Comparison of ENCODE assay signal across 9 cellular contexts in genomic region chr1:110872366-110872744, GRCh38. TPM values are rescaled to one million over a fixed set of nuclear protein-coding genes. Genes with fewer than 3 reads are reported as not detected.
DNase-seq lines count a peak whose midpoint lies in the region; ATAC-seq and TF ChIP-seq lines count a peak whose summit lies in the region.
"Had no signal": no experiment of that assay in that cellular context is flagged by ENCODE, and none has a peak within 500 bp of the region (broad histone marks: within the 10 kb centered on the region; RNA-seq: fewer than 3 reads in every experiment).

No MANE protein-coding gene starts in this region.

- intact Hi-C loops in activated B cell treated with CpG ODN at 0.5 μM for 24 hours (cut with micrococcal nuclease): loop anchor here (1.0 to 10.0 kb wide), 11 partner anchors 8 to 742 kb away; partner anchors contain the start of genes C1orf162, LRIF1 and RAP1A

- H3K27ac Mint-ChIP-seq in GM23338 (no peak overlapping the region), activated B cell treated with CpG ODN at 0.5 μM for 24 hours (peak overlapping the region; percentile 99), glutamatergic neuron (ENCODE audit: unreplicated experiment) (no peak overlapping the region)

- H3K79me2 ChIP-seq in GM23338 (replicated peaks; ENCODE audit: insufficient read depth): no peaks in the 10 kb centered on the region

- H3K36me3 Mint-ChIP-seq in GM23338 (ENCODE audit: low read depth) (no peaks in the 10 kb centered on the region), activated B cell treated with CpG ODN at 0.5 μM for 24 hours (ENCODE audit: low read depth) (peaks cover 39% of the 10 kb centered on the region), glutamatergic neuron (ENCODE audit: unreplicated experiment) (no peaks in the 10 kb centered on the region)

- H3K4me3 ChIP-seq in GM23338 (no peak overlapping the region), neutrophil (ENCODE audit: low read depth in 1 of 2, low read length in 1 of 2) (peak overlapping the region; percentile 74 to 78)
- H3K4me3 ChIP-seq: SK-N-MC had no signal

- ATAC-seq in GM18517 (IDR thresholded peaks at IDR 0.05; ENCODE audit: unreplicated experiment) (peak; percentile 33), GM23338 (no peak), activated B cell treated with CpG ODN at 0.5 μM for 24 hours (ENCODE audit: low read depth) (peak; percentile 67), HG02588 (IDR thresholded peaks at IDR 0.05; ENCODE audit: unreplicated experiment) (no peak)

- no peaks in the 10 kb centered on the region for H3F3A ChIP-seq in GM23338 (replicated peaks; ENCODE audit: low read depth)

- H3K4me2 ChIP-seq in GM23338: no peak overlapping the region

- POLR2A ChIA-PET in activated B cell treated with CpG ODN at 0.5 μM for 24 hours (lab: Charles Lee): interaction anchor here (0.6 to 6.4 kb wide), 27 partner anchors 8 to 838 kb away, joined by 3 to 98 read pairs (median 7); partner anchors contain the start of genes CEPT1, DRAM2, LRIF1 and RBM15

- H3K4me1 ChIP-seq in GM23338 (ENCODE audit: insufficient read depth): peaks cover 10% of the 10 kb centered on the region; the same call in 1 of the 2 replicates
- peaks cover 40 to 44% of the 10 kb centered on the region in 2 experiments for H3K4me1 ChIP-seq in neutrophil (ENCODE audit: control insufficient read depth in 1 of 2, insufficient read depth in 1 of 2, low read depth in 1 of 2, low read length in 1 of 2)

- no peaks in the 10 kb centered on the region for H3K9me3 ChIP-seq in neutrophil

- peaks cover 1% of the 10 kb centered on the region for H3K27me3 Mint-ChIP-seq in GM23338 (ENCODE audit: insufficient read depth, low read depth, poor library complexity)
- no peaks in the 10 kb centered on the region for H3K27me3 Mint-ChIP-seq in activated B cell treated with CpG ODN at 0.5 μM for 24 hours
- no peaks in the 10 kb centered on the region for H3K27me3 Mint-ChIP-seq in glutamatergic neuron (ENCODE audit: unreplicated experiment)

- no peak for TF ChIP-seq CTCF in GM23338 (conservative IDR thresholded peaks at IDR 0.05; ENCODE audit: low read depth in 2 of 2)
- TF ChIP-seq CTCF in activated B cell treated with CpG ODN at 0.5 μM for 24 hours (IDR thresholded peaks at IDR 0.05): no peak
- TF ChIP-seq CTCF in neutrophil (IDR thresholded peaks at IDR 0.05): no peak
- TF ChIP-seq CTCF in glutamatergic neuron (IDR thresholded peaks at IDR 0.05; ENCODE audit: partially characterized antibody, unreplicated experiment): no peak

- H2AFZ ChIP-seq in GM23338: peak overlapping the region; percentile 69; the same call in 1 of the 2 replicates

- H3K4me3 Mint-ChIP-seq in GM23338 (no peak overlapping the region), activated B cell treated with CpG ODN at 0.5 μM for 24 hours (peak overlapping the region; percentile 96), glutamatergic neuron (ENCODE audit: unreplicated experiment) (no peak overlapping the region)

- H3K27ac ChIP-seq in GM23338 (ENCODE audit: low read depth) (no peak overlapping the region), neutrophil (peak overlapping the region; percentile 98)
- H3K27ac ChIP-seq: SK-N-MC had no signal

- H4K20me1 ChIP-seq in GM23338 (replicated peaks; ENCODE audit: insufficient read depth): no peaks in the 10 kb centered on the region

- H3K27me3 ChIP-seq in GM23338 (ENCODE audit: insufficient read depth) (no peaks in the 10 kb centered on the region), neutrophil (no peaks in the 10 kb centered on the region)

- DNase-seq in GM23338 (ENCODE audit: low spot score): no peak
- no peak for DNase-seq in activated B cell treated with CpG ODN at 0.5 μM for 24 hours
- DNase-seq in glutamatergic neuron: no peak
- DNase-seq in stimulated activated CD8-positive, alpha-beta memory T cell treated with anti-CD3 and anti-CD28 coated beads, Interleukin-4, amount 100 ng/mL, for 48 hours: no peak
- DNase-seq in retina: no peak

- H3K36me3 ChIP-seq in GM23338 (ENCODE audit: insufficient read depth) (no peaks in the 10 kb centered on the region), neutrophil (peaks cover 4% of the 10 kb centered on the region)

- H3K9me3 Mint-ChIP-seq in GM23338 (no peaks in the 10 kb centered on the region; the same call in 2 of the 3 replicates), activated B cell treated with CpG ODN at 0.5 μM for 24 hours (no peaks in the 10 kb centered on the region), glutamatergic neuron (ENCODE audit: unreplicated experiment) (peaks cover 2% of the 10 kb centered on the region)

- CTCF ChIA-PET in activated B cell treated with CpG ODN at 0.5 μM for 24 hours (lab: Charles Lee): interaction anchor here (0.6 to 5.5 kb wide), 6 partner anchors 12 to 844 kb away, joined by 3 to 44 read pairs (median 3); no protein-coding TSS in a partner anchor

- H3K4me1 Mint-ChIP-seq in GM23338: peaks cover 17% of the 10 kb centered on the region
- H3K4me1 Mint-ChIP-seq in activated B cell treated with CpG ODN at 0.5 μM for 24 hours: peaks cover 75% of the 10 kb centered on the region
- H3K4me1 Mint-ChIP-seq in glutamatergic neuron (ENCODE audit: low read depth, unreplicated experiment): no peaks in the 10 kb centered on the region

- peaks cover 5% of the 10 kb centered on the region; the same call in 1 of the 2 replicates for H3K9me2 ChIP-seq in GM23338 (ENCODE audit: insufficient read depth)

TF ChIP-seq in GM23338, 12 proteins besides CTCF, POLR2A, EP300 and RAD21:
- TF ChIP-seq NANOG (IDR thresholded peaks at IDR 0.05; ENCODE audit: borderline replicate concordance) (no peak), JUNB (IDR thresholded peaks at IDR 0.05; ENCODE audit: unreplicated experiment) (no peak), STAT1 (IDR thresholded peaks at IDR 0.05; ENCODE audit: unreplicated experiment) (no peak)
- TF ChIP-seq, protein P1, sequence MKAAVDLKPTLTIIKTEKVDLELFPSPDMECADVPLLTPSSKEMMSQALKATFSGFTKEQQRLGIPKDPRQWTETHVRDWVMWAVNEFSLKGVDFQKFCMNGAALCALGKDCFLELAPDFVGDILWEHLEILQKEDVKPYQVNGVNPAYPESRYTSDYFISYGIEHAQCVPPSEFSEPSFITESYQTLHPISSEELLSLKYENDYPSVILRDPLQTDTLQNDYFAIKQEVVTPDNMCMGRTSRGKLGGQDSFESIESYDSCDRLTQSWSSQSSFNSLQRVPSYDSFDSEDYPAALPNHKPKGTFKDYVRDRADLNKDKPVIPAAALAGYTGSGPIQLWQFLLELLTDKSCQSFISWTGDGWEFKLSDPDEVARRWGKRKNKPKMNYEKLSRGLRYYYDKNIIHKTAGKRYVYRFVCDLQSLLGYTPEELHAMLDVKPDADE (IDR thresholded peaks at IDR 0.05): no peak

RNA-seq across cellular contexts. Expression of gene CD53, which starts 0.6 kb away (rescaled TPM):
- total RNA-seq in GM23338 (2014; rRNA removed; shearing (Covaris generic)): 0.28 and 0.93 TPM in 2 replicates
- polyA plus RNA-seq in GM23338 (2016; fragmentation: Nextera tagmentation; extraction: Ambion mirVana): 0.70 and 0.89 TPM in 2 replicates
- total RNA-seq in activated B cell treated with CpG ODN at 0.5 μM for 24 hours (491 and 522 TPM in 2 replicates), glutamatergic neuron (ENCODE audit: unreplicated experiment) (not detected)

Comparison
In these comparisons a context has a peak if more than half of its experiments do, and no peak if none do; other contexts are left out.
1. ATAC-seq: peak in GM18517 (single experiment) and activated B cell treated with CpG ODN at 0.5 μM for 24 hours (single experiment); none in GM23338 (single experiment) and HG02588 (single experiment).
2. RNA of gene CD53, which starts 0.6 kb away (total RNA-seq): 491 to 522 TPM in activated B cell treated with CpG ODN at 0.5 μM for 24 hours; 0.28 to 0.93 TPM in GM23338 and not detected in glutamatergic neuron (single experiment); every median in the first group is over 100 times any median in the second.